ENCODE assay signal across 19 cellular contexts in genomic region chrX:72916096-72916495, GRCh38. TPM values are rescaled to one million over a fixed set of nuclear protein-coding genes. Genes with fewer than 3 reads are reported as not detected.
"Had no signal": no experiment of that assay in that cellular context is flagged by ENCODE, and none has a peak within 500 bp of the region (broad histone marks: within the 10 kb centered on the region; RNA-seq: fewer than 3 reads in every experiment).

No MANE protein-coding gene starts in this region.

RNA-seq across cellular contexts. Expression of gene FAM236C, which starts 3.7 kb away (rescaled TPM):
- total RNA-seq: naive thymus-derived CD4-positive, alpha-beta T cell; natural killer cell; occipital lobe; osteoblast; pancreas; posterior vena cava; psoas muscle; renal cortical epithelial cell; right cardiac atrium; right lobe of liver; smooth muscle cell; suprapubic skin; testis; transverse colon; upper lobe of left lung; urinary bladder; uterus had no signal
- polyA plus RNA-seq: naive thymus-derived CD4-positive, alpha-beta T cell; neural cell; pancreas; psoas muscle; right cardiac atrium; smooth muscle cell; thymus; urinary bladder had no signal

RNA-seq across cellular contexts. Expression of gene FAM236A, which starts 21.9 kb away (rescaled TPM):
- total RNA-seq: naive thymus-derived CD4-positive, alpha-beta T cell; natural killer cell; occipital lobe; osteoblast; pancreas; posterior vena cava; psoas muscle; renal cortical epithelial cell; right cardiac atrium; right lobe of liver; smooth muscle cell; suprapubic skin; transverse colon; upper lobe of left lung; urinary bladder; uterus had no signal
- polyA plus RNA-seq: naive thymus-derived CD4-positive, alpha-beta T cell; neural cell; pancreas; psoas muscle; right cardiac atrium; smooth muscle cell; thymus; urinary bladder had no signal

RNA-seq across cellular contexts. Expression of gene DMRTC1, which starts 27.5 kb away (rescaled TPM):
- total RNA-seq: natural killer cell, occipital lobe, osteoblast, posterior vena cava, psoas muscle, right lobe of liver, smooth muscle cell, suprapubic skin, transverse colon, urinary bladder had no signal
- polyA plus RNA-seq: neural cell, psoas muscle, right cardiac atrium, urinary bladder had no signal
